ENCODE assay signal across 17 cellular contexts in genomic region chr19:3605361-3605760, GRCh38. TPM values are rescaled to one million over a fixed set of nuclear protein-coding genes. Genes with fewer than 3 reads are reported as not detected.
DNase-seq lines count a peak whose midpoint lies in the region; FAIRE-seq and TF ChIP-seq lines count a peak whose summit lies in the region.
"Had no signal": no experiment of that assay in that cellular context is flagged by ENCODE, and none has a peak within 500 bp of the region (broad histone marks: within the 10 kb centered on the region; RNA-seq: fewer than 3 reads in every experiment).

No MANE protein-coding gene starts in this region.

- no peaks in the 10 kb centered on the region for H4K20me1 ChIP-seq in osteoblast (ENCODE audit: insufficient read depth, low read length)

- no peaks in the 10 kb centered on the region for H3K9me3 Mint-ChIP-seq in endodermal cell
- H3K9me3 Mint-ChIP-seq: activated naive CD8-positive, alpha-beta T cell treated with anti-CD3 and anti-CD28 coated beads for 36 hours; activated T-cell treated with anti-CD3 and anti-CD28 coated beads, Interleukin-2, amount 50 U/mL, for 24 hours had no signal

- H3K79me2 ChIP-seq in osteoblast (ENCODE audit: insufficient read depth, low read length) = no peaks in the 10 kb centered on the region

- H3K27ac Mint-ChIP-seq in endodermal cell = no peak overlapping the region
- H3K27ac Mint-ChIP-seq: activated naive CD8-positive, alpha-beta T cell treated with anti-CD3 and anti-CD28 coated beads for 36 hours; activated T-cell treated with anti-CD3 and anti-CD28 coated beads, Interleukin-2, amount 50 U/mL, for 24 hours had no signal

- TF ChIP-seq CTCF in AG04449 (IDR thresholded peaks at IDR 0.05; ENCODE audit: insufficient read depth, low read length, missing control alignments) (no peak), endodermal cell (conservative IDR thresholded peaks at IDR 0.05) (no peak), osteoblast (IDR thresholded peaks at IDR 0.05; ENCODE audit: extremely low read depth, low read depth, low read length) (no peak), lower leg skin (IDR thresholded peaks at IDR 0.05) (peak in 1 of 3 donors; percentile 21)

- POLR2A ChIA-PET in AG04449 (lab: Yijun Ruan, JAX) = no interaction called here

- H3K27ac ChIP-seq in endodermal cell (ENCODE audit: low read depth, low read length) = no peak overlapping the region
- no peak overlapping the region for H3K27ac ChIP-seq in osteoblast (ENCODE audit: low read depth, low read length)

- no peak overlapping the region for H3K9ac ChIP-seq in endodermal cell (ENCODE audit: extremely low read depth, low read length, poor library complexity, severe bottlenecking)

- no peak for DNase-seq in AG04449 (ENCODE audit: low read depth, low spot score)
- no peak for DNase-seq in GM19239 (ENCODE audit: insufficient read length, low spot score)
- DNase-seq in endodermal cell = peak; percentile 29
- DNase-seq in osteoblast (ENCODE audit: insufficient read length, low spot score, missing footprints) = no peak
- DNase-seq in activated CD8-positive, alpha-beta memory T cell treated with anti-CD3 and anti-CD28 coated beads, Interleukin-2, amount 50 U/mL, for 48 hours = no peak
- DNase-seq in COLO829 (ENCODE audit: low spot score) = no peak
- DNase-seq in lower leg skin (ENCODE audit: low spot score in 2 of 2) = no peak
- DNase-seq in NCI-H2196 (lab: John Stamatoyannopoulos, UW; ENCODE audit: unreplicated experiment) = no peak
- DNase-seq: activated CD4-positive, alpha-beta T cell treated with anti-CD3 and anti-CD28 coated beads for 4 hours; AML-193; glutamatergic neuron; NCI-H1048; stimulated activated CD4-positive, alpha-beta T cell treated with anti-CD3 and anti-CD28 coated beads, Interleukin-2, amount 100 ng/mL, for 48 hours; T1000; thyroid gland had no signal

- intact Hi-C loops in lower leg skin (cut with DNase I; ENCODE audit: low total_unique reads) = no loop called here

- peaks cover 16% of the 10 kb centered on the region for H3K27me3 ChIP-seq in endodermal cell (ENCODE audit: control insufficient read depth, insufficient read depth, low read length, poor library complexity, severe bottlenecking)
- H3K27me3 ChIP-seq in osteoblast (ENCODE audit: insufficient read depth, low read length) = peaks cover 2% of the 10 kb centered on the region

- H3K4me2 ChIP-seq in osteoblast (ENCODE audit: insufficient read depth, low read length) = peak overlapping the region; percentile 85

- H3K4me1 ChIP-seq in endodermal cell (ENCODE audit: control insufficient read depth, insufficient read depth, low read length) (no peaks in the 10 kb centered on the region), osteoblast (ENCODE audit: insufficient read depth, low read length) (peaks cover 13% of the 10 kb centered on the region)

- peaks cover 4% of the 10 kb centered on the region for H3K36me3 Mint-ChIP-seq in endodermal cell (ENCODE audit: low read depth)
- H3K36me3 Mint-ChIP-seq: activated naive CD8-positive, alpha-beta T cell treated with anti-CD3 and anti-CD28 coated beads for 36 hours had no signal

- H3K4me3 Mint-ChIP-seq in endodermal cell = no peak overlapping the region
- H3K4me3 Mint-ChIP-seq: activated naive CD8-positive, alpha-beta T cell treated with anti-CD3 and anti-CD28 coated beads for 36 hours; activated T-cell treated with anti-CD3 and anti-CD28 coated beads, Interleukin-2, amount 50 U/mL, for 24 hours had no signal

- peak; percentile 68 for FAIRE-seq in GM19239 (lab: Jason Lieb, UNC)

- peak overlapping the region; percentile 72 for H3K4me3 ChIP-seq in AG04449 (ENCODE audit: low read depth, low read length)
- H3K4me3 ChIP-seq in endodermal cell (ENCODE audit: low read length) = no peak overlapping the region
- H3K4me3 ChIP-seq in osteoblast (ENCODE audit: insufficient read depth, low read length) = no peak overlapping the region
- no peak overlapping the region for H3K4me3 ChIP-seq in lower leg skin (ENCODE audit: low read depth, poor library complexity, severe bottlenecking)

- no peaks in the 10 kb centered on the region for H3K36me3 ChIP-seq in endodermal cell (ENCODE audit: control insufficient read depth, insufficient read depth, low read length)
- H3K36me3 ChIP-seq in osteoblast (ENCODE audit: insufficient read depth, low read length) = no peaks in the 10 kb centered on the region
- H3K36me3 ChIP-seq: thyroid gland had no signal

- CTCF ChIA-PET in AG04449 (lab: Yijun Ruan, JAX) = interaction anchor here (1.0 kb wide), 1 partner anchor 60 kb away, joined by 5 read pairs; no protein-coding TSS in a partner anchor

- 94 to 96% methylated on average over 2 to 3 of the region's 3 CpGs for WGBS in endodermal cell (ENCODE audit: insufficient coverage in 1 of 2, insufficient read length in 1 of 2), 2 experiments
- WGBS in lower leg skin, 2 donors = 67 to 69% methylated on average over 3 of the region's 3 CpGs

- H3K9me3 ChIP-seq in endodermal cell (ENCODE audit: control insufficient read depth, low read length) (no peaks in the 10 kb centered on the region), osteoblast (ENCODE audit: low read depth, low read length) (no peaks in the 10 kb centered on the region)
- H3K9me3 ChIP-seq: thyroid gland had no signal

- TF ChIP-seq POLR2A in lower leg skin (IDR thresholded peaks at IDR 0.05) = no peak

- H3K27me3 Mint-ChIP-seq in endodermal cell (ENCODE audit: insufficient read depth) = peaks cover 2% of the 10 kb centered on the region
- H3K27me3 Mint-ChIP-seq: activated naive CD8-positive, alpha-beta T cell treated with anti-CD3 and anti-CD28 coated beads for 36 hours had no signal

- no peak overlapping the region for H2AFZ ChIP-seq in osteoblast (ENCODE audit: low read length)

- peaks cover 6% of the 10 kb centered on the region for H3K4me1 Mint-ChIP-seq in endodermal cell

RNA-seq across cellular contexts. Expression of gene TBXA2R, which starts 1.3 kb away (rescaled TPM):
- total RNA-seq in endodermal cell (under 1 TPM; 0.29 to 0.42 TPM), osteoblast (1.4 and 1.5 TPM in 2 replicates), lower leg skin (1 to 10 TPM in 2 of 4 donors, under 1 TPM in 2; 0.20 to 4.2 (median 0.90) TPM)
- polyA plus RNA-seq in endodermal cell (2013, experiment 1 of 2) = 0.39 TPM
- polyA plus RNA-seq in endodermal cell (2013, experiment 2 of 2) = 0.25 TPM

RNA-seq across cellular contexts. Expression of gene GIPC3, which starts 20.1 kb away (rescaled TPM):
- 1 to 10 TPM in 1 of 2 donors, under 1 TPM in 1; 0.93 to 1.5 TPM for total RNA-seq in endodermal cell
- 0.32 TPM for polyA plus RNA-seq in endodermal cell (2013, experiment 1 of 2)
- polyA plus RNA-seq in endodermal cell (2013, experiment 2 of 2) = 0.33 TPM
- total RNA-seq in osteoblast = under 0.01 TPM in 1 of 2 replicates, not detected in the other
- under 1 TPM in 3 of 4 donors, not detected in 1; 0.19 to 0.52 (median 0.25) TPM for total RNA-seq in lower leg skin

RNA-seq across cellular contexts. Expression of gene CACTIN, which starts 21.2 kb away (rescaled TPM):
- total RNA-seq in endodermal cell (10 to 100 TPM; 31.5 to 33.5 TPM), osteoblast (17.4 and 19.9 TPM in 2 replicates), lower leg skin (10 to 100 TPM; 21.1 to 46.5 (median 33.6) TPM)
- 26.1 TPM for polyA plus RNA-seq in endodermal cell (2013, experiment 1 of 2)
- 24.7 TPM for polyA plus RNA-seq in endodermal cell (2013, experiment 2 of 2)

RNA-seq across cellular contexts. Expression of gene HMG20B, which starts 32.6 kb away (rescaled TPM):
- 100 to 1,000 TPM in 1 of 2 donors, 10 to 100 TPM in 1; 80.7 to 102 TPM for total RNA-seq in endodermal cell
- polyA plus RNA-seq in endodermal cell (2013, experiment 1 of 2) = 80.6 TPM
- polyA plus RNA-seq in endodermal cell (2013, experiment 2 of 2) = 89.1 TPM
- 57.2 and 65.9 TPM in 2 replicates for total RNA-seq in osteoblast
- 100 to 1,000 TPM; 112 to 135 (median 123) TPM for total RNA-seq in lower leg skin

RNA-seq across cellular contexts. Expression of gene MFSD12, which starts 48.0 kb away (rescaled TPM):
- total RNA-seq in endodermal cell (10 to 100 TPM; 48.2 to 62.4 TPM), osteoblast (92.5 and 104 TPM in 2 replicates), lower leg skin (10 to 100 TPM; 43.3 to 98.2 (median 56.3) TPM)
- polyA plus RNA-seq in endodermal cell (2013, experiment 1 of 2) = 44.5 TPM
- 39.0 TPM for polyA plus RNA-seq in endodermal cell (2013, experiment 2 of 2)
